In genomic region chr13:75480691-75481175, GRCh38 we compare ENCODE assay signal across 8 cellular contexts. TPM values are rescaled to one million over a fixed set of nuclear protein-coding genes. Genes with fewer than 3 reads are reported as not detected.
DNase-seq lines count a peak whose midpoint lies in the region; ATAC-seq and TF ChIP-seq lines count a peak whose summit lies in the region.

No MANE protein-coding gene starts in this region.

- H3K4me1 ChIP-seq in osteoblast (ENCODE audit: insufficient read depth, low read length): peaks cover 27% of the 10 kb centered on the region

- H4K20me1 ChIP-seq in osteoblast (ENCODE audit: insufficient read depth, low read length): peaks cover 25% of the 10 kb centered on the region

- H3K9me3 Mint-ChIP-seq in activated naive CD4-positive, alpha-beta T cell treated with anti-CD3 and anti-CD28 coated beads for 36 hours: no peaks in the 10 kb centered on the region

- peaks cover 11% of the 10 kb centered on the region for H3K4me1 Mint-ChIP-seq in activated naive CD4-positive, alpha-beta T cell treated with anti-CD3 and anti-CD28 coated beads for 36 hours (ENCODE audit: low read depth)

- no peak for ATAC-seq in GM18858 (IDR thresholded peaks at IDR 0.05; ENCODE audit: unreplicated experiment)

- intact Hi-C loops in activated naive CD4-positive, alpha-beta T cell treated with anti-CD3 and anti-CD28 coated beads for 36 hours (cut with micrococcal nuclease): loop anchor here (5.0 to 10.0 kb wide), 2 partner anchors 282 to 1404 kb away; partner anchors contain the start of gene KCTD12
- intact Hi-C loops in head of caudate nucleus (cut with DNase I): loop anchor here (5.0 to 10.0 kb wide), 2 partner anchors 67 to 106 kb away; partner anchors contain the start of gene UCHL3

- peaks cover 52% of the 10 kb centered on the region for H3K79me2 ChIP-seq in osteoblast (ENCODE audit: insufficient read depth, low read length)

- H3K27me3 ChIP-seq in osteoblast (ENCODE audit: insufficient read depth, low read length): no peaks in the 10 kb centered on the region

- H3K36me3 Mint-ChIP-seq in activated naive CD4-positive, alpha-beta T cell treated with anti-CD3 and anti-CD28 coated beads for 36 hours (ENCODE audit: low read depth): peaks cover 1% of the 10 kb centered on the region

- TF ChIP-seq CTCF in osteoblast (IDR thresholded peaks at IDR 0.05; ENCODE audit: extremely low read depth, low read depth, low read length): no peak

- H3K36me3 ChIP-seq in osteoblast (ENCODE audit: insufficient read depth, low read length): no peaks in the 10 kb centered on the region

- CTCF ChIA-PET in activated naive CD4-positive, alpha-beta T cell treated with anti-CD3 and anti-CD28 coated beads for 36 hours (lab: Charles Lee): interaction anchor here (1.2 kb wide), 1 partner anchor 109 kb away, joined by 3 read pairs; no protein-coding TSS in a partner anchor

- no peak overlapping the region for H3K27ac Mint-ChIP-seq in activated naive CD4-positive, alpha-beta T cell treated with anti-CD3 and anti-CD28 coated beads for 36 hours

- DNase-seq in DMS53 treated with DMSO at 0.1 percent for 48 hours (lab: John Stamatoyannopoulos, UW; ENCODE audit: unreplicated experiment): peak; percentile 56
- peak; percentile 54 for DNase-seq in HCEC 1CT
- DNase-seq in NCI-H2227 (lab: John Stamatoyannopoulos, UW; ENCODE audit: unreplicated experiment): peak; percentile 59
- DNase-seq in activated naive CD4-positive, alpha-beta T cell treated with anti-CD3 and anti-CD28 coated beads for 36 hours: peak; percentile 29
- peak; percentile 14 to 77 (median 48) for DNase-seq in head of caudate nucleus
- peak; percentile 63 for DNase-seq in osteoblast (ENCODE audit: insufficient read length, low spot score, missing footprints)
- DNase-seq in effector CD4-positive, alpha-beta T cell: no peak

- H3K4me2 ChIP-seq in osteoblast (ENCODE audit: insufficient read depth, low read length): peak overlapping the region; percentile 97

- no peak overlapping the region for H3K27ac ChIP-seq in osteoblast (ENCODE audit: low read depth, low read length)

- H3K27me3 Mint-ChIP-seq in activated naive CD4-positive, alpha-beta T cell treated with anti-CD3 and anti-CD28 coated beads for 36 hours (ENCODE audit: low read depth): peaks cover 57% of the 10 kb centered on the region

- H3K4me3 ChIP-seq in osteoblast (ENCODE audit: insufficient read depth, low read length): peak overlapping the region; percentile 86

- H2AFZ ChIP-seq in osteoblast (ENCODE audit: low read length): peak overlapping the region; percentile 79

- peak overlapping the region; percentile 94 for H3K4me3 Mint-ChIP-seq in activated naive CD4-positive, alpha-beta T cell treated with anti-CD3 and anti-CD28 coated beads for 36 hours

- H3K9me3 ChIP-seq in osteoblast (ENCODE audit: low read depth, low read length): no peaks in the 10 kb centered on the region

RNA-seq across cellular contexts. Expression of gene TBC1D4, which starts 1.2 kb away (rescaled TPM):
- 10 to 100 TPM; 13.4 to 19.7 TPM for total RNA-seq in activated naive CD4-positive, alpha-beta T cell treated with anti-CD3 and anti-CD28 coated beads for 36 hours
- total RNA-seq in osteoblast: 18.6 and 19.5 TPM in 2 replicates

RNA-seq across cellular contexts. Expression of gene COMMD6, which starts 56.9 kb away (rescaled TPM):
- total RNA-seq in activated naive CD4-positive, alpha-beta T cell treated with anti-CD3 and anti-CD28 coated beads for 36 hours: 100 to 1,000 TPM in 1 of 2 experiments, 10 to 100 TPM in 1; 95.4 to 105 TPM
- 19.5 and 45.7 TPM in 2 replicates for total RNA-seq in osteoblast
